Comparison of ENCODE assay signal across 13 cellular contexts in genomic region chr15:43519207-43519606, GRCh38. TPM values are rescaled to one million over a fixed set of nuclear protein-coding genes. Genes with fewer than 3 reads are reported as not detected.
A peak's percentile ranks its signal among the peaks of the same experiment; 100 is the strongest.
DNase-seq lines count a peak whose midpoint lies in the region; ATAC-seq and TF ChIP-seq lines count a peak whose summit lies in the region.
"Had no signal": no experiment of that assay in that cellular context is flagged by ENCODE, and none has a peak within 500 bp of the region (broad histone marks: within the 10 kb centered on the region; RNA-seq: fewer than 3 reads in every experiment).

No MANE protein-coding gene starts in this region.

- H3K4me3 Mint-ChIP-seq in activated naive CD8-positive, alpha-beta T cell treated with anti-CD3 and anti-CD28 coated beads for 36 hours = peak overlapping the region; percentile 15
- no peak overlapping the region for H3K4me3 Mint-ChIP-seq in activated naive CD8-positive, alpha-beta T cell treated with anti-CD3 and anti-CD28 coated beads, Interleukin-2, amount 50 U/mL, for 24 hours

- H3K27ac Mint-ChIP-seq in activated naive CD8-positive, alpha-beta T cell treated with anti-CD3 and anti-CD28 coated beads for 36 hours = no peak overlapping the region
- H3K27ac Mint-ChIP-seq in activated naive CD8-positive, alpha-beta T cell treated with anti-CD3 and anti-CD28 coated beads, Interleukin-2, amount 50 U/mL, for 24 hours = no peak overlapping the region

- peaks cover 25% of the 10 kb centered on the region for H3K4me1 Mint-ChIP-seq in activated naive CD8-positive, alpha-beta T cell treated with anti-CD3 and anti-CD28 coated beads for 36 hours
- H3K4me1 Mint-ChIP-seq in activated naive CD8-positive, alpha-beta T cell treated with anti-CD3 and anti-CD28 coated beads, Interleukin-2, amount 50 U/mL, for 24 hours = peaks cover 31% of the 10 kb centered on the region

- H3K27ac ChIP-seq in upper lobe of right lung = no peak overlapping the region
- H3K27ac ChIP-seq: C4-2B had no signal

- no peaks in the 10 kb centered on the region for H3K36me3 Mint-ChIP-seq in activated naive CD8-positive, alpha-beta T cell treated with anti-CD3 and anti-CD28 coated beads for 36 hours
- no peaks in the 10 kb centered on the region for H3K36me3 Mint-ChIP-seq in activated naive CD8-positive, alpha-beta T cell treated with anti-CD3 and anti-CD28 coated beads, Interleukin-2, amount 50 U/mL, for 24 hours (ENCODE audit: low read depth)

- no peak for TF ChIP-seq CTCF in astrocyte of the spinal cord (IDR thresholded peaks at IDR 0.05; ENCODE audit: low read depth, low read length)
- TF ChIP-seq CTCF in upper lobe of right lung (IDR thresholded peaks at IDR 0.05) = no peak

- H3K9me3 Mint-ChIP-seq in activated naive CD8-positive, alpha-beta T cell treated with anti-CD3 and anti-CD28 coated beads for 36 hours = no peaks in the 10 kb centered on the region
- no peaks in the 10 kb centered on the region for H3K9me3 Mint-ChIP-seq in activated naive CD8-positive, alpha-beta T cell treated with anti-CD3 and anti-CD28 coated beads, Interleukin-2, amount 50 U/mL, for 24 hours

- POLR2A ChIA-PET in HEK293T (lab: Yijun Ruan, JAX) = no interaction called here

- intact Hi-C loops in upper lobe of right lung (cut with DNase I) = no loop called here

- H3K27me3 Mint-ChIP-seq in activated naive CD8-positive, alpha-beta T cell treated with anti-CD3 and anti-CD28 coated beads for 36 hours = peaks cover 29% of the 10 kb centered on the region
- peaks cover 23% of the 10 kb centered on the region for H3K27me3 Mint-ChIP-seq in activated naive CD8-positive, alpha-beta T cell treated with anti-CD3 and anti-CD28 coated beads, Interleukin-2, amount 50 U/mL, for 24 hours

- H3K9me3 ChIP-seq in upper lobe of right lung = no peaks in the 10 kb centered on the region

- no peak for ATAC-seq in activated naive CD8-positive, alpha-beta T cell treated with anti-CD3 and anti-CD28 coated beads, Interleukin-2, amount 50 U/mL, for 24 hours
- ATAC-seq in upper lobe of right lung (no peak), GM18502 (IDR thresholded peaks at IDR 0.05; ENCODE audit: poor library complexity, unreplicated experiment) (no peak)
- ATAC-seq: esophagus mucosa had no signal

- in situ Hi-C loops in astrocyte of the spinal cord (cut with HindIII; ENCODE audit: low sequenced_read_pairs) = no loop called here

- H3K4me3 ChIP-seq in astrocyte of the spinal cord (ENCODE audit: low read depth, low read length) (peak overlapping the region; percentile 74), upper lobe of right lung (no peak overlapping the region)

- H3K27me3 ChIP-seq in upper lobe of right lung = no peaks in the 10 kb centered on the region

- H3K4me1 ChIP-seq in upper lobe of right lung = peaks cover 6% of the 10 kb centered on the region

- CTCF ChIA-PET in HEK293T (lab: Yijun Ruan, JAX) = no interaction called here

- DNase-seq in activated naive CD8-positive, alpha-beta T cell treated with anti-CD3 and anti-CD28 coated beads for 36 hours = no peak
- DNase-seq in activated naive CD8-positive, alpha-beta T cell treated with anti-CD3 and anti-CD28 coated beads, Interleukin-2, amount 50 U/mL, for 24 hours = no peak
- DNase-seq in astrocyte of the spinal cord (ENCODE audit: low read depth, low spot score) = no peak
- DNase-seq in midbrain (lab: John Stamatoyannopoulos, UW) = peak; percentile 56
- peak; percentile 44 for DNase-seq in upper lobe of right lung
- no peak for DNase-seq in HEK293T (ENCODE audit: extremely low spot score)
- DNase-seq in OCI-M1 (lab: John Stamatoyannopoulos, UW) = no peak
- DNase-seq: left cardiac atrium, MM.1S, T-helper 9 cell had no signal

- no peaks in the 10 kb centered on the region for H3K36me3 ChIP-seq in upper lobe of right lung

TF ChIP-seq in HEK293T, 16 proteins besides CTCF, POLR2A, EP300 and RAD21:
- TF ChIP-seq LEF1 (IDR thresholded peaks at IDR 0.05; ENCODE audit: borderline replicate concordance) = no peak
- TF ChIP-seq ELF4 (IDR thresholded peaks at IDR 0.05) = no peak
- TF ChIP-seq FOXA1 (IDR thresholded peaks at IDR 0.05) = no peak

RNA-seq across cellular contexts. Expression of gene MAP1A, which starts 1.8 kb away (rescaled TPM):
- total RNA-seq in activated naive CD8-positive, alpha-beta T cell treated with anti-CD3 and anti-CD28 coated beads for 36 hours = under 1 TPM; 0.68 TPM
- total RNA-seq in upper lobe of right lung = 2.3 TPM

RNA-seq across cellular contexts. Expression of gene TP53BP1, which starts 26.3 kb away (rescaled TPM):
- total RNA-seq in activated naive CD8-positive, alpha-beta T cell treated with anti-CD3 and anti-CD28 coated beads for 36 hours = 10 to 100 TPM; 24.1 to 24.3 TPM
- total RNA-seq in upper lobe of right lung = 27.6 TPM

Comparison
In these comparisons a context has a peak if more than half of its experiments do, and no peak if none do; other contexts are left out.
1. DNase-seq: peak in midbrain (single experiment) and upper lobe of right lung (single experiment); none in activated naive CD8-positive, alpha-beta T cell treated with anti-CD3 and anti-CD28 coated beads for 36 hours (single experiment), activated naive CD8-positive, alpha-beta T cell treated with anti-CD3 and anti-CD28 coated beads, Interleukin-2, amount 50 U/mL, for 24 hours (single experiment), astrocyte of the spinal cord (single experiment), HEK293T (single experiment) and OCI-M1 (single experiment).